32 cellular contexts compared by ENCODE assay signal in the genomic region with DNA sequence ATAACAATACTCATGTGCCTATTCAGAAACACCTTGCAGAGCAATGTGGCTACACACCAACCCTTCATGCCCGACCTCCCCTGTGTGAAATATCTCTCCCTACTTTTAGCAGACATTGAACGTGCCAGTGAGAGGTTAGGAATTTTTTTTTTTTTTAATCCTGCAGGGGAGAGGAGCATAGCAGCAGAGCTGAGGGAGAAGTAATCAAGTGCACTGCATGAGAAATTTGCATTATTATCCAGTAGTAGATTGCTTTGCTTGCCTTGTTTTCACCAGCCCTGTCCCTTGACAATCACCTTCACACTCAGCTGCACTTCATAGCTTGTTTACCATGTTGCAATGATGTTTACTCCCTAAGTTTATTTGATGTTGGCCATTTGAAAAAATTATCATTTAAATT.
"Had no signal": no experiment of that assay in that cellular context is flagged by ENCODE, and none has a peak within 500 bp of the region (broad histone marks: within the 10 kb centered on the region; RNA-seq: fewer than 3 reads in every experiment).

No MANE protein-coding gene starts in this region.

- DNase-seq: activated CD4-positive, alpha-beta T cell treated with anti-CD3 and anti-CD28 coated beads for 1 hour; activated CD4-positive, alpha-beta T cell treated with anti-CD3 and anti-CD28 coated beads, Interleukin-2, amount 50 U/mL, for 1 hour; activated CD8-positive, alpha-beta T cell treated with anti-CD3 and anti-CD28 coated beads, Interleukin-2, amount 10 ng/mL, durations not matched to agents 7 days and 5 days; activated T-cell treated with anti-CD3 and anti-CD28 coated beads, Interleukin-2, amount 50 U/mL, for 1 hour; aorta; central memory CD4-positive, alpha-beta T cell; colonic mucosa; dorsolateral prefrontal cortex; effector memory CD8-positive, alpha-beta T cell; kidney glomerular epithelial cell; left ventricle myocardium inferior; mammary epithelial cell; midbrain; natural killer cell; pancreas; psoas muscle; right lobe of liver; small intestine; stimulated activated CD4-positive, alpha-beta T cell treated with anti-CD3 and anti-CD28 coated beads, Interleukin-2, amount 100 ng/mL, for 24 hours; stomach; T-cell; transverse colon; WERI-Rb-1 had no signal

- H3K4me3 Mint-ChIP-seq: activated CD8-positive, alpha-beta T cell treated with anti-CD3 and anti-CD28 coated beads, Interleukin-2, amount 10 ng/mL, durations not matched to agents 7 days and 5 days; effector memory CD8-positive, alpha-beta T cell; natural killer cell; stimulated activated memory B cell treated with anti-CD40 and anti-IgM and Interleukin-4, amounts not matched to agents 10 μg/mL and 1 μg/mL and 100 μg/mL, for 72 hours; T-cell; T-helper 2 cell treated with Interferon-gamma antibody and Interleukin-4, amounts not matched to agents 5 μg/mL and 100 μg/mL, for 36 hours had no signal

- H3K27me3 Mint-ChIP-seq: effector memory CD8-positive, alpha-beta T cell; stimulated activated memory B cell treated with anti-CD40 and anti-IgM and Interleukin-4, amounts not matched to agents 10 μg/mL and 1 μg/mL and 100 μg/mL, for 72 hours; T-cell had no signal

- H3K4me1 Mint-ChIP-seq: natural killer cell, T-cell had no signal

- H3K27ac Mint-ChIP-seq: activated CD8-positive, alpha-beta T cell treated with anti-CD3 and anti-CD28 coated beads, Interleukin-2, amount 10 ng/mL, durations not matched to agents 7 days and 5 days; activated naive CD4-positive, alpha-beta T cell treated with anti-CD3 and anti-CD28 coated beads, Interleukin-2, amount 50 U/mL, for 72 hours; effector memory CD8-positive, alpha-beta T cell; natural killer cell; stimulated activated memory B cell treated with anti-CD40 and anti-IgM and Interleukin-4, amounts not matched to agents 10 μg/mL and 1 μg/mL and 100 μg/mL, for 72 hours; T-cell; T-helper 2 cell treated with Interferon-gamma antibody and Interleukin-4, amounts not matched to agents 5 μg/mL and 100 μg/mL, for 36 hours had no signal

- ATAC-seq: activated CD8-positive, alpha-beta T cell treated with anti-CD3 and anti-CD28 coated beads, Interleukin-2, amount 10 ng/mL, durations not matched to agents 7 days and 5 days; activated naive CD4-positive, alpha-beta T cell treated with anti-CD3 and anti-CD28 coated beads, Interleukin-2, amount 50 U/mL, for 72 hours; effector memory CD8-positive, alpha-beta T cell; natural killer cell; pancreas; psoas muscle; right lobe of liver; stimulated activated memory B cell treated with anti-CD40 and anti-IgM and Interleukin-4, amounts not matched to agents 10 μg/mL and 1 μg/mL and 100 μg/mL, for 72 hours; T-cell had no signal

- H3K27ac ChIP-seq: colonic mucosa, esophagus muscularis mucosa, left ventricle myocardium inferior, neutrophil, pancreas, psoas muscle, right lobe of liver, stomach, suprapubic skin, transverse colon, WERI-Rb-1 had no signal

- H3K9me3 Mint-ChIP-seq: effector memory CD8-positive, alpha-beta T cell; natural killer cell; stimulated activated memory B cell treated with anti-CD40 and anti-IgM and Interleukin-4, amounts not matched to agents 10 μg/mL and 1 μg/mL and 100 μg/mL, for 72 hours had no signal

- H3K27me3 ChIP-seq: colonic mucosa, dorsolateral prefrontal cortex, esophagus muscularis mucosa, neutrophil, pancreas, right lobe of liver, stomach, suprapubic skin, transverse colon had no signal

- H3K9me3 ChIP-seq: colonic mucosa, esophagus muscularis mucosa, left ventricle myocardium inferior, neutrophil, pancreas, psoas muscle, right lobe of liver, stomach, suprapubic skin, transverse colon had no signal

- FAIRE-seq: frontal cortex, pancreas, small intestine, TTC549, urothelium cell line had no signal

- H3K36me3 Mint-ChIP-seq: activated naive CD4-positive, alpha-beta T cell treated with anti-CD3 and anti-CD28 coated beads, Interleukin-2, amount 50 U/mL, for 72 hours; natural killer cell; stimulated activated memory B cell treated with anti-CD40 and anti-IgM and Interleukin-4, amounts not matched to agents 10 μg/mL and 1 μg/mL and 100 μg/mL, for 72 hours; T-cell had no signal
